In the genomic region with DNA sequence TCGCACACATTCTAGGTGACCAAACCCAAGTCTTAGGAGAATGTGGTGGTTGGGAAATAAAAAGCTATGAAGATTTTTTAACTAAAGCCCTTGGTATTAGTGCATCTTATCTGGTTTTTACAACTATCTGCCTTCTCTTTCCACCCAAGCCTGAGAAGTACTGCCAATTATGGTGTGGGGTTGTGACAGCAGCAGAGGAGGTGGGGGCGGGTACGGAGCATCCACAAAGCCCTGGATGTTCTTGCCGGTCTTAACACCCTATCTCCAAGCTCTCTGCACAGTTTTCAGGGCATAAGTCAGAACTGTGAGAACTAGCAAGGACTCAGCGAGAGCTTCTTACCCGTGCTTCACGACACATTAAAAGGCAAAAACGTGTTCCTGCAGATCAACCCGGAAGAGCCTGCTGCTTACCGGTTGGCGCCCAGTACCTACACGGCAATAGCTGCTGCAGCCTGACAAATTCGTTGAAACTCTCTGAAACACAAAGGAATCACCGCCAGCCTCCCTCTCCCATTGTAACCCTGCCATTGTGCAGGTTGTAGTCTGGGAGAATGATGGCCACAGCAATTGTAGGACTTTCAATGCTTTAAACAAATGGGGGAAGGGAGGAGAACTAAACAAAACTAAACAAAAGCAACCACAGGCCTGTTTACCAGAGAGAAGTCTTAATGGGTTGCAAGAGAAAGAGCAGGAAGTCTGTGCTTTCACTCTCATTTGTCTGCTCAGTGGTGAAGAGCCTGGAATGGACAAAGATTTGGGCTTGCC, we compare ENCODE assay signal across 1 cellular context.
TF ChIP-seq lines count a peak whose summit lies in the region.

No MANE protein-coding gene starts in this region.

TF ChIP-seq in GM12878, 131 proteins besides CTCF, POLR2A, EP300 and RAD21 (continued from another document):
- TF ChIP-seq, protein P1, sequence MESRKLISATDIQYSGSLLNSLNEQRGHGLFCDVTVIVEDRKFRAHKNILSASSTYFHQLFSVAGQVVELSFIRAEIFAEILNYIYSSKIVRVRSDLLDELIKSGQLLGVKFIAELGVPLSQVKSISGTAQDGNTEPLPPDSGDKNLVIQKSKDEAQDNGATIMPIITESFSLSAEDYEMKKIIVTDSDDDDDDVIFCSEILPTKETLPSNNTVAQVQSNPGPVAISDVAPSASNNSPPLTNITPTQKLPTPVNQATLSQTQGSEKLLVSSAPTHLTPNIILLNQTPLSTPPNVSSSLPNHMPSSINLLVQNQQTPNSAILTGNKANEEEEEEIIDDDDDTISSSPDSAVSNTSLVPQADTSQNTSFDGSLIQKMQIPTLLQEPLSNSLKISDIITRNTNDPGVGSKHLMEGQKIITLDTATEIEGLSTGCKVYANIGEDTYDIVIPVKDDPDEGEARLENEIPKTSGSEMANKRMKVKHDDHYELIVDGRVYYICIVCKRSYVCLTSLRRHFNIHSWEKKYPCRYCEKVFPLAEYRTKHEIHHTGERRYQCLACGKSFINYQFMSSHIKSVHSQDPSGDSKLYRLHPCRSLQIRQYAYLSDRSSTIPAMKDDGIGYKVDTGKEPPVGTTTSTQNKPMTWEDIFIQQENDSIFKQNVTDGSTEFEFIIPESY (IDR thresholded peaks at IDR 0.05) = no peak
- TF ChIP-seq MEF2B (IDR thresholded peaks at IDR 0.05; ENCODE audit: partially characterized antibody, poor library complexity, severe bottlenecking) = no peak
- no peak for TF ChIP-seq JUNB (IDR thresholded peaks at IDR 0.05)
- TF ChIP-seq CEBPB (IDR thresholded peaks at IDR 0.05; ENCODE audit: borderline replicate concordance in 1 of 2, low read depth in 2 of 2, low read length in 2 of 2) = no peak
- TF ChIP-seq SIN3A (IDR thresholded peaks at IDR 0.05; ENCODE audit: low read depth, low read length) = no peak
- no peak for TF ChIP-seq BCL11A (IDR thresholded peaks at IDR 0.05; ENCODE audit: low read depth, low read length)
- no peak for TF ChIP-seq IRF4 (IDR thresholded peaks at IDR 0.05; ENCODE audit: low read depth, low read length)
- no peak for TF ChIP-seq SMC3 (IDR thresholded peaks at IDR 0.05; ENCODE audit: borderline replicate concordance, low read length)
- TF ChIP-seq DPF2 (IDR thresholded peaks at IDR 0.05) = no peak
- no peak for TF ChIP-seq CHD2 (IDR thresholded peaks at IDR 0.05; ENCODE audit: borderline replicate concordance, low read depth, low read length)
- TF ChIP-seq, protein P2, sequence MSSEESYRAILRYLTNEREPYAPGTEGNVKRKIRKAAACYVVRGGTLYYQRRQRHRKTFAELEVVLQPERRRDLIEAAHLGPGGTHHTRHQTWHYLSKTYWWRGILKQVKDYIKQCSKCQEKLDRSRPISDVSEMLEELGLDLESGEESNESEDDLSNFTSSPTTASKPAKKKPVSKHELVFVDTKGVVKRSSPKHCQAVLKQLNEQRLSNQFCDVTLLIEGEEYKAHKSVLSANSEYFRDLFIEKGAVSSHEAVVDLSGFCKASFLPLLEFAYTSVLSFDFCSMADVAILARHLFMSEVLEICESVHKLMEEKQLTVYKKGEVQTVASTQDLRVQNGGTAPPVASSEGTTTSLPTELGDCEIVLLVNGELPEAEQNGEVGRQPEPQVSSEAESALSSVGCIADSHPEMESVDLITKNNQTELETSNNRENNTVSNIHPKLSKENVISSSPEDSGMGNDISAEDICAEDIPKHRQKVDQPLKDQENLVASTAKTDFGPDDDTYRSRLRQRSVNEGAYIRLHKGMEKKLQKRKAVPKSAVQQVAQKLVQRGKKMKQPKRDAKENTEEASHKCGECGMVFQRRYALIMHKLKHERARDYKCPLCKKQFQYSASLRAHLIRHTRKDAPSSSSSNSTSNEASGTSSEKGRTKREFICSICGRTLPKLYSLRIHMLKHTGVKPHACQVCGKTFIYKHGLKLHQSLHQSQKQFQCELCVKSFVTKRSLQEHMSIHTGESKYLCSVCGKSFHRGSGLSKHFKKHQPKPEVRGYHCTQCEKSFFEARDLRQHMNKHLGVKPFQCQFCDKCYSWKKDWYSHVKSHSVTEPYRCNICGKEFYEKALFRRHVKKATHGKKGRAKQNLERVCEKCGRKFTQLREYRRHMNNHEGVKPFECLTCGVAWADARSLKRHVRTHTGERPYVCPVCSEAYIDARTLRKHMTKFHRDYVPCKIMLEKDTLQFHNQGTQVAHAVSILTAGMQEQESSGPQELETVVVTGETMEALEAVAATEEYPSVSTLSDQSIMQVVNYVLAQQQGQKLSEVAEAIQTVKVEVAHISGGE (CRISPR knock-in tag; IDR thresholded peaks at IDR 0.05) = no peak
- no peak for TF ChIP-seq ASH2L (IDR thresholded peaks at IDR 0.05; ENCODE audit: borderline replicate concordance, low read depth)
- no peak for TF ChIP-seq RCOR1 (conservative IDR thresholded peaks at IDR 0.05; ENCODE audit: low read depth, low read length)
- no peak for TF ChIP-seq SIX5 (IDR thresholded peaks at IDR 0.05; ENCODE audit: low read depth, low read length, severe bottlenecking)
- no peak for TF ChIP-seq EGR1 (IDR thresholded peaks at IDR 0.05; ENCODE audit: borderline replicate concordance in 1 of 2, low read depth in 2 of 2, low read length in 2 of 2)
- TF ChIP-seq ETV6 (conservative IDR thresholded peaks at IDR 0.05 in 1 of 2, IDR thresholded peaks at IDR 0.05 in 1 of 2; ENCODE audit: borderline replicate concordance in 1 of 2, low read depth in 1 of 2) = no peak
